ENCODE assay signal across 8 cellular contexts in genomic region chr17:42456223-42457106, GRCh38. TPM values are rescaled to one million over a fixed set of nuclear protein-coding genes. Genes with fewer than 3 reads are reported as not detected.
DNase-seq lines count a peak whose midpoint lies in the region; ATAC-seq and TF ChIP-seq lines count a peak whose summit lies in the region.

No MANE protein-coding gene starts in this region.

- CTCF ChIA-PET in Panc1 (lab: Charles Lee) = interaction anchor here (1.2 kb wide), 1 partner anchor 30 kb away, joined by 8 read pairs; no protein-coding TSS in a partner anchor

- peak overlapping the region; percentile 4 for H3K27ac Mint-ChIP-seq in stimulated activated naive CD8-positive, alpha-beta T cell treated with anti-CD3 and anti-CD28 coated beads, Interleukin-15, Interleukin-2, amounts not matched to agents 100 ng/mL and 50 ng/mL, for 24 hours
- H3K27ac Mint-ChIP-seq in naive thymus-derived CD8-positive, alpha-beta T cell = peak overlapping the region; percentile 1 to 90 (median 72)

- BruUV-seq in Panc1 (replicated peaks; lab: Mats Ljungman, UMichigan) = no TSS peak

- H3K27me3 Mint-ChIP-seq in stimulated activated naive CD8-positive, alpha-beta T cell treated with anti-CD3 and anti-CD28 coated beads, Interleukin-15, Interleukin-2, amounts not matched to agents 100 ng/mL and 50 ng/mL, for 24 hours = no peaks in the 10 kb centered on the region
- H3K27me3 Mint-ChIP-seq in naive thymus-derived CD8-positive, alpha-beta T cell = no peaks in the 10 kb centered on the region

- ATAC-seq in stimulated activated naive CD8-positive, alpha-beta T cell treated with anti-CD3 and anti-CD28 coated beads, Interleukin-15, Interleukin-2, amounts not matched to agents 100 U/mL and 50 U/mL, for 24 hours = no peak
- ATAC-seq in Panc1 (no peak), GM18502 (IDR thresholded peaks at IDR 0.05; ENCODE audit: poor library complexity, unreplicated experiment) (no peak), GM19035 (IDR thresholded peaks at IDR 0.05; ENCODE audit: unreplicated experiment) (no peak)
- ATAC-seq in naive thymus-derived CD8-positive, alpha-beta T cell = peak; percentile 33 to 51

- H3K27me3 ChIP-seq in Panc1 (ENCODE audit: control insufficient read depth, insufficient read depth, low read length) = no peaks in the 10 kb centered on the region

- peak overlapping the region; percentile 70 for H3K4me3 Mint-ChIP-seq in stimulated activated naive CD8-positive, alpha-beta T cell treated with anti-CD3 and anti-CD28 coated beads, Interleukin-15, Interleukin-2, amounts not matched to agents 100 ng/mL and 50 ng/mL, for 24 hours
- H3K4me3 Mint-ChIP-seq in naive thymus-derived CD8-positive, alpha-beta T cell = peak overlapping the region; percentile 52 to 94 (median 78)

- H3K4me1 ChIP-seq in Panc1 (ENCODE audit: control insufficient read depth, insufficient read depth, low read length) = peaks cover 5% of the 10 kb centered on the region; the same call in 1 of the 2 replicates

- H3K27ac ChIP-seq in Panc1 (ENCODE audit: low read length) (peak overlapping the region; percentile 57; the same call in 1 of the 2 replicates), coronary artery (peak overlapping the region; percentile 61 to 74)

- in situ Hi-C loops in Panc1 (cut with HindIII; ENCODE audit: low pct_unique_long_range_greater_than_20kb, low sequenced_read_pairs) = no loop called here

- H3K36me3 Mint-ChIP-seq in stimulated activated naive CD8-positive, alpha-beta T cell treated with anti-CD3 and anti-CD28 coated beads, Interleukin-15, Interleukin-2, amounts not matched to agents 100 ng/mL and 50 ng/mL, for 24 hours (ENCODE audit: low read depth) = peaks cover 6% of the 10 kb centered on the region
- peaks cover 0 to 3% (median 0%) of the 10 kb centered on the region in 3 donors for H3K36me3 Mint-ChIP-seq in naive thymus-derived CD8-positive, alpha-beta T cell

- DNase-seq in stimulated activated naive CD8-positive, alpha-beta T cell treated with anti-CD3 and anti-CD28 coated beads, Interleukin-15, Interleukin-2, amounts not matched to agents 100 U/mL and 50 U/mL, for 24 hours = no peak
- DNase-seq in Panc1 (ENCODE audit: low read depth, low spot score) = no peak
- no peak for DNase-seq in coronary artery (ENCODE audit: low spot score)
- peak in 5 of 10 donors; percentile 14 to 80 (median 76) for DNase-seq in naive thymus-derived CD8-positive, alpha-beta T cell
- DNase-seq in iPS-NIHi7 (ENCODE audit: extremely low spot score) = no peak

- H3K9me3 Mint-ChIP-seq in stimulated activated naive CD8-positive, alpha-beta T cell treated with anti-CD3 and anti-CD28 coated beads, Interleukin-15, Interleukin-2, amounts not matched to agents 100 ng/mL and 50 ng/mL, for 24 hours = no peaks in the 10 kb centered on the region
- peaks cover 0 to 2% (median 0%) of the 10 kb centered on the region in 9 donors for H3K9me3 Mint-ChIP-seq in naive thymus-derived CD8-positive, alpha-beta T cell

- TF ChIP-seq CTCF in Panc1 (IDR thresholded peaks at IDR 0.05) (no peak), coronary artery (IDR thresholded peaks at IDR 0.05) (no peak)

- no peaks in the 10 kb centered on the region for H3K9me3 ChIP-seq in Panc1 (ENCODE audit: control insufficient read depth, insufficient read depth, low read depth, low read length)

- intact Hi-C loops in Panc1 (cut with micrococcal nuclease; ENCODE audit: unreplicated experiment) = no loop called here

- H3K4me3 ChIP-seq in Panc1 (ENCODE audit: low read depth in 2 of 2, low read length in 2 of 2) (no peak overlapping the region), coronary artery (peak overlapping the region; percentile 6)

- peaks cover 64% of the 10 kb centered on the region for H3K4me1 Mint-ChIP-seq in stimulated activated naive CD8-positive, alpha-beta T cell treated with anti-CD3 and anti-CD28 coated beads, Interleukin-15, Interleukin-2, amounts not matched to agents 100 ng/mL and 50 ng/mL, for 24 hours (ENCODE audit: low read depth)
- peaks cover 28 to 74% (median 46%) of the 10 kb centered on the region in 4 donors for H3K4me1 Mint-ChIP-seq in naive thymus-derived CD8-positive, alpha-beta T cell

- POLR2A ChIA-PET in Panc1 (lab: Charles Lee) = no interaction called here
- POLR2A ChIA-PET in naive thymus-derived CD8-positive, alpha-beta T cell (lab: Charles Lee) = interaction anchor here (0.6 to 1.2 kb wide), 7 partner anchors 8 to 153 kb away, joined by 3 to 4 read pairs (median 4); partner anchors contain the start of genes NAGLU, RETREG3 and TUBG1

- peaks cover 3% of the 10 kb centered on the region; the same call in 1 of the 2 replicates for H3K36me3 ChIP-seq in Panc1 (ENCODE audit: control insufficient read depth, insufficient read depth, low read length)

RNA-seq across cellular contexts. Expression of gene ATP6V0A1, which starts 2.2 kb away (rescaled TPM):
- 53.4 TPM for total RNA-seq in Panc1 (2021; ENCODE audit: unreplicated experiment)
- 42.5 TPM for polyA plus RNA-seq in Panc1 (2012; ENCODE audit: insufficient read length)
- 10 to 100 TPM; 18.3 to 19.1 TPM for total RNA-seq in naive thymus-derived CD8-positive, alpha-beta T cell
- polyA plus RNA-seq in naive thymus-derived CD8-positive, alpha-beta T cell = 10 to 100 TPM in 2 of 3 donors, 1 to 10 TPM in 1; 4.1 to 12.6 (median 10.3) TPM

RNA-seq across cellular contexts. Expression of gene CAVIN1, which starts 33.4 kb away (rescaled TPM):
- 315 TPM for total RNA-seq in Panc1 (2021; ENCODE audit: unreplicated experiment)
- polyA plus RNA-seq in Panc1 (2012; ENCODE audit: insufficient read length) = 283 TPM
- not detected for total RNA-seq in naive thymus-derived CD8-positive, alpha-beta T cell
- under 1 TPM in 1 of 3 donors, not detected in 2; 0.03 TPM for polyA plus RNA-seq in naive thymus-derived CD8-positive, alpha-beta T cell

Comparison
In these comparisons a context has a peak if more than half of its experiments do, and no peak if none do; other contexts are left out.
1. ATAC-seq: peak in naive thymus-derived CD8-positive, alpha-beta T cell (2 of 2); none in stimulated activated naive CD8-positive, alpha-beta T cell treated with anti-CD3 and anti-CD28 coated beads, Interleukin-15, Interleukin-2, amounts not matched to agents 100 U/mL and 50 U/mL, for 24 hours (single experiment), Panc1 (single experiment), GM18502 (single experiment) and GM19035 (single experiment).
2. RNA of gene CAVIN1, which starts 33.4 kb away (total RNA-seq): 315 TPM in Panc1 (single experiment); not detected in naive thymus-derived CD8-positive, alpha-beta T cell; every median in the first group is over 100 times any median in the second.